Comparison of ENCODE assay signal across 11 cellular contexts in the genomic region with DNA sequence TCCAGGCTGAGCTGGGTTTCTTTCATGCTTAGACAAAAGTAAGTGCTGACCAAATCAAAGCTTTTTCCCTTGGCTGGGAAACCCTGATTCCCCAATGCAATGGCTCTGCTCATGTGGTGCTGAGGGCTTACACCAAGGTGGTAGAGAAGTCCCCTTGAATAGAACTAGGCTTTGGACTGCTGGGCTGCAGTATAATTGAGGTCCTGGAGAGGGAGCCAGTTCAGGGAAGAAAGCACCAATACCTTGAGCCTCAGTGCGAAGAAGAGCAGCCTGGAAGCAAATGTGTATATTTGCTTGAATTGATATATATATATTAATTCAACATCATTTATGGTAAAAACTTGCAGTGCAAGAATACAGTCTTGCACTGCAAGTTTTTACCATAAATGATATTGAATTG.
DNase-seq lines count a peak whose midpoint lies in the region; TF ChIP-seq lines count a peak whose summit lies in the region.
"Had no signal": no experiment of that assay in that cellular context is flagged by ENCODE, and none has a peak within 500 bp of the region (broad histone marks: within the 10 kb centered on the region; RNA-seq: fewer than 3 reads in every experiment).

No MANE protein-coding gene starts in this region.

- no peaks in the 10 kb centered on the region for H3K4me1 Mint-ChIP-seq in MCF 10A (ENCODE audit: insufficient read depth, unreplicated experiment)
- H3K4me1 Mint-ChIP-seq in activated T-helper 1 cell treated with anti-CD3 and anti-CD28 coated beads, Interleukin-12 subunit alpha, Interleukin-12 subunit beta, Interleukin-2, Interleukin-4 antibody, amounts not matched to agents 30 ng/mL and 10 ng/mL and 1 ng/mL, durations not matched to agents 14 hours and 24 hours and 36 hours (ENCODE audit: low read depth), result no peaks in the 10 kb centered on the region

- peak; percentile 49 for TF ChIP-seq CTCF in MCF 10A (IDR thresholded peaks at IDR 0.05; ENCODE audit: unreplicated experiment)
- no peak for TF ChIP-seq CTCF in breast epithelium (IDR thresholded peaks at IDR 0.05)
- TF ChIP-seq CTCF in OCI-LY3 (IDR thresholded peaks at IDR 0.05; ENCODE audit: low read depth, low read length), result peak; percentile 43

- H3K9me3 ChIP-seq in breast epithelium (peaks cover 0 to 3% of the 10 kb centered on the region in 2 donors), OCI-LY3 (ENCODE audit: insufficient read depth, low read length) (no peaks in the 10 kb centered on the region)

- H3K27ac ChIP-seq in breast epithelium, result no peak overlapping the region
- H3K27ac ChIP-seq in OCI-LY3 (ENCODE audit: low read length), result no peak overlapping the region

- DNase-seq in MCF 10A (ENCODE audit: unreplicated experiment) (peak; percentile 42), breast epithelium (ENCODE audit: low spot score in 2 of 2) (no peak), erythroblast (lab: John Stamatoyannopoulos, UW) (peak; percentile 8 to 16), COLO668 (lab: John Stamatoyannopoulos, UW; ENCODE audit: unreplicated experiment) (no peak), superior temporal gyrus (ENCODE audit: extremely low spot score) (no peak), T1000 (lab: John Stamatoyannopoulos, UW) (no peak)
- DNase-seq in activated T-helper 1 cell treated with anti-CD3 and anti-CD28 coated beads, Interleukin-12 subunit alpha, Interleukin-12 subunit beta, Interleukin-2, Interleukin-4 antibody, amounts not matched to agents 30 ng/mL and 10 ng/mL and 1 ng/mL, durations not matched to agents 14 hours and 24 hours and 36 hours (ENCODE audit: low spot score), result no peak
- DNase-seq: CD8-positive, alpha-beta T cell; kidney glomerular epithelial cell; NCI-H1417 treated with DMSO at 0.1 percent for 48 hours had no signal

- H3K27me3 ChIP-seq in breast epithelium (no peaks in the 10 kb centered on the region), OCI-LY3 (ENCODE audit: low read depth, low read length) (peaks cover 24% of the 10 kb centered on the region)

- TF ChIP-seq POLR2A in breast epithelium (IDR thresholded peaks at IDR 0.05) (no peak), erythroblast (IDR thresholded peaks at IDR 0.05; ENCODE audit: low read length) (no peak)

- POLR2A ChIA-PET in MCF 10A (lab: Yijun Ruan, JAX), result no interaction called here

- no peaks in the 10 kb centered on the region for H3K36me3 ChIP-seq in breast epithelium
- H3K36me3 ChIP-seq in OCI-LY3 (replicated peaks; ENCODE audit: low read depth, low read length), result no peaks in the 10 kb centered on the region

- H3K9me3 Mint-ChIP-seq in MCF 10A (ENCODE audit: unreplicated experiment), result no peaks in the 10 kb centered on the region
- no peaks in the 10 kb centered on the region for H3K9me3 Mint-ChIP-seq in activated T-helper 1 cell treated with anti-CD3 and anti-CD28 coated beads, Interleukin-12 subunit alpha, Interleukin-12 subunit beta, Interleukin-2, Interleukin-4 antibody, amounts not matched to agents 30 ng/mL and 10 ng/mL and 1 ng/mL, durations not matched to agents 14 hours and 24 hours and 36 hours

- intact Hi-C loops in MCF 10A (cut with micrococcal nuclease), result loop anchor here (1.0 to 2.0 kb wide), 3 partner anchors 233 to 771 kb away; no protein-coding TSS in a partner anchor
- intact Hi-C loops in breast epithelium (cut with DNase I; ENCODE audit: low total_unique reads), result no loop called here
- intact Hi-C loops in activated T-helper 1 cell treated with anti-CD3 and anti-CD28 coated beads, Interleukin-12 subunit alpha, Interleukin-12 subunit beta, Interleukin-2, Interleukin-4 antibody, amounts not matched to agents 30 ng/mL and 10 ng/mL and 1 ng/mL, durations not matched to agents 14 hours and 24 hours and 36 hours (cut with micrococcal nuclease), result loop anchor here (1.0 to 2.0 kb wide), 2 partner anchors 232 to 771 kb away; no protein-coding TSS in a partner anchor

- no peaks in the 10 kb centered on the region for H4K20me1 ChIP-seq in OCI-LY3 (ENCODE audit: insufficient read depth, low read length)

- no peak overlapping the region for H3K9ac ChIP-seq in OCI-LY3 (ENCODE audit: low read length)

- peaks cover 50% of the 10 kb centered on the region for H3K27me3 Mint-ChIP-seq in MCF 10A (ENCODE audit: insufficient read depth, unreplicated experiment)
- H3K27me3 Mint-ChIP-seq in activated T-helper 1 cell treated with anti-CD3 and anti-CD28 coated beads, Interleukin-12 subunit alpha, Interleukin-12 subunit beta, Interleukin-2, Interleukin-4 antibody, amounts not matched to agents 30 ng/mL and 10 ng/mL and 1 ng/mL, durations not matched to agents 14 hours and 24 hours and 36 hours (ENCODE audit: insufficient read depth), result peaks cover 20% of the 10 kb centered on the region

- no peak overlapping the region for H3K4me3 ChIP-seq in breast epithelium
- no peak overlapping the region for H3K4me3 ChIP-seq in OCI-LY3 (ENCODE audit: low read length)

- no peaks in the 10 kb centered on the region for H3K79me2 ChIP-seq in OCI-LY3 (ENCODE audit: low read length)

- BruUV-seq in MCF 10A (replicated peaks; lab: Mats Ljungman, UMichigan), result no TSS peak

- no peak overlapping the region for H3K4me3 Mint-ChIP-seq in MCF 10A (ENCODE audit: unreplicated experiment)
- H3K4me3 Mint-ChIP-seq in activated T-helper 1 cell treated with anti-CD3 and anti-CD28 coated beads, Interleukin-12 subunit alpha, Interleukin-12 subunit beta, Interleukin-2, Interleukin-4 antibody, amounts not matched to agents 30 ng/mL and 10 ng/mL and 1 ng/mL, durations not matched to agents 14 hours and 24 hours and 36 hours, result no peak overlapping the region
- H3K4me3 Mint-ChIP-seq: CD8-positive, alpha-beta T cell had no signal

- H2AFZ ChIP-seq in OCI-LY3 (ENCODE audit: low read depth, low read length), result no peak overlapping the region

- H3K4me2 ChIP-seq in OCI-LY3 (ENCODE audit: low read length), result no peak overlapping the region

- no peaks in the 10 kb centered on the region for H3K36me3 Mint-ChIP-seq in MCF 10A (ENCODE audit: insufficient read depth, unreplicated experiment)
- no peaks in the 10 kb centered on the region for H3K36me3 Mint-ChIP-seq in activated T-helper 1 cell treated with anti-CD3 and anti-CD28 coated beads, Interleukin-12 subunit alpha, Interleukin-12 subunit beta, Interleukin-2, Interleukin-4 antibody, amounts not matched to agents 30 ng/mL and 10 ng/mL and 1 ng/mL, durations not matched to agents 14 hours and 24 hours and 36 hours (ENCODE audit: low read depth)
- H3K36me3 Mint-ChIP-seq: CD8-positive, alpha-beta T cell had no signal

- CTCF ChIA-PET in MCF 10A (lab: Yijun Ruan, JAX), result interaction anchor here (0.5 to 1.4 kb wide), 7 partner anchors 19 to 770 kb away, joined by 3 to 5 read pairs (median 3); no protein-coding TSS in a partner anchor

- H3K27ac Mint-ChIP-seq in MCF 10A (ENCODE audit: low read depth, unreplicated experiment), result no peak overlapping the region
- H3K27ac Mint-ChIP-seq in activated T-helper 1 cell treated with anti-CD3 and anti-CD28 coated beads, Interleukin-12 subunit alpha, Interleukin-12 subunit beta, Interleukin-2, Interleukin-4 antibody, amounts not matched to agents 30 ng/mL and 10 ng/mL and 1 ng/mL, durations not matched to agents 14 hours and 24 hours and 36 hours, result no peak overlapping the region
- H3K27ac Mint-ChIP-seq: CD8-positive, alpha-beta T cell had no signal

- H3K4me1 ChIP-seq in breast epithelium (no peaks in the 10 kb centered on the region), OCI-LY3 (ENCODE audit: low read length) (no peaks in the 10 kb centered on the region)

Comparison
In these comparisons a context has a peak if more than half of its experiments do, and no peak if none do; other contexts are left out.
1. DNase-seq: peak in MCF 10A (single experiment) and erythroblast (2 of 2); none in breast epithelium (0 of 2), COLO668 (single experiment), activated T-helper 1 cell treated with anti-CD3 and anti-CD28 coated beads, Interleukin-12 subunit alpha, Interleukin-12 subunit beta, Interleukin-2, Interleukin-4 antibody, amounts not matched to agents 30 ng/mL and 10 ng/mL and 1 ng/mL, durations not matched to agents 14 hours and 24 hours and 36 hours (single experiment), superior temporal gyrus (single experiment) and T1000 (single experiment).
2. CTCF ChIP-seq: peak in MCF 10A (single experiment) and OCI-LY3 (single experiment); none in breast epithelium (0 of 3).